Comparison of ENCODE assay signal across 8 cellular contexts in the genomic region with DNA sequence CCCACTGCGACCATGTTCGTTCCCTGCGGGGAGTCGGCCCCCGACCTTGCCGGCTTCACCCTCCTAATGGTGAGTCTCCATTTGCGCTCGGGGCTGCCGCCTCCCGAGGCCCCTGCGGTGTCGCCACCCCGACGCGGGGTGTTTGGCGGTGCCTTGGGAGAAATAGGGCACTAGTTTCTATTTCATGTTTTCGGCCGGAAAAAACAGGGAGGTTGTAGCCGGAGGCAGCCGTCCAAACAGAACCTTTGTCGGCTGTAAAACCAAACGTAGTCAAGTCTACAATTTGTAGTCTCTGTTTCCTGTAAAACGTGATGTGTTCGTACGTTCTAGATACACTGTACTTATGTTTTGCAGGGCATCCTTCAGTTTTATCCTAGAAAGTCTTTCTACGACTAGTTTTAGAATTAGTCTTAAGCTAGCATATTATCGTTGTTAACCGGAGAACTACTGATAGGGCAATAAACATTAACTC. TPM values are rescaled to one million over a fixed set of nuclear protein-coding genes. Genes with fewer than 3 reads are reported as not detected.
A peak's percentile ranks its signal among the peaks of the same experiment; 100 is the strongest.
DNase-seq lines count a peak whose midpoint lies in the region; ATAC-seq and TF ChIP-seq lines count a peak whose summit lies in the region.

No MANE protein-coding gene starts in this region.

- peak; percentile 37 for ATAC-seq in HG03025 (IDR thresholded peaks at IDR 0.05; ENCODE audit: low FRiP score, unreplicated experiment)
- peak; percentile 76 to 78 for ATAC-seq in lower lobe of right lung

- peak overlapping the region; percentile 96 for H3K27ac ChIP-seq in lower lobe of right lung
- peak overlapping the region; percentile 92 for H3K27ac ChIP-seq in vagina

- no peak for TF ChIP-seq POLR2A in vagina (IDR thresholded peaks at IDR 0.05)

- DNase-seq in GM06990 (ENCODE audit: extremely low read depth, insufficient read length) (no peak), astrocyte of the cerebellum (ENCODE audit: low read depth) (no peak), lower lobe of right lung (no peak), vagina (ENCODE audit: extremely low spot score in 2 of 2) (no peak), DMS79 (lab: John Stamatoyannopoulos, UW) (no peak), amygdala (lab: John Stamatoyannopoulos, UW) (no peak), NCI-H345 (lab: John Stamatoyannopoulos, UW) (no peak)

- in situ Hi-C loops in astrocyte of the cerebellum (cut with HindIII; ENCODE audit: low sequenced_read_pairs): no loop called here

- no peaks in the 10 kb centered on the region for H3K27me3 ChIP-seq in GM06990 (replicated peaks; ENCODE audit: control insufficient read depth, insufficient read depth, low read length)
- no peaks in the 10 kb centered on the region for H3K27me3 ChIP-seq in lower lobe of right lung (ENCODE audit: low read depth)
- no peaks in the 10 kb centered on the region for H3K27me3 ChIP-seq in vagina

- intact Hi-C loops in lower lobe of right lung (cut with DNase I) (no loop called here), vagina (cut with DNase I) (no loop called here)

- H3K9me3 ChIP-seq in lower lobe of right lung (no peaks in the 10 kb centered on the region), vagina (no peaks in the 10 kb centered on the region)

- H3K36me3 ChIP-seq in GM06990 (ENCODE audit: control insufficient read depth, insufficient read depth, low read length): peaks cover 1% of the 10 kb centered on the region; the same call in 1 of the 2 replicates
- peaks cover 36% of the 10 kb centered on the region for H3K36me3 ChIP-seq in lower lobe of right lung
- H3K36me3 ChIP-seq in vagina: peaks cover 0 to 14% of the 10 kb centered on the region in 2 donors

- H3K4me1 ChIP-seq in lower lobe of right lung (peaks cover 36% of the 10 kb centered on the region), vagina (peaks cover 34% of the 10 kb centered on the region)

- H3K4me3 ChIP-seq in GM06990 (replicated peaks; ENCODE audit: low read depth, low read length): peak overlapping the region; percentile 79
- peak overlapping the region; percentile 99 for H3K4me3 ChIP-seq in astrocyte of the cerebellum (ENCODE audit: low read depth, low read length)
- H3K4me3 ChIP-seq in lower lobe of right lung: peak overlapping the region; percentile 96
- peak overlapping the region; percentile 76 to 82 for H3K4me3 ChIP-seq in vagina

- TF ChIP-seq CTCF in GM06990 (IDR thresholded peaks at IDR 0.05; ENCODE audit: insufficient read depth, low read length, poor library complexity, severe bottlenecking): no peak
- TF ChIP-seq CTCF in astrocyte of the cerebellum (IDR thresholded peaks at IDR 0.05; ENCODE audit: low read depth, low read length, missing control alignments): no peak
- TF ChIP-seq CTCF in lower lobe of right lung (IDR thresholded peaks at IDR 0.05): no peak
- TF ChIP-seq CTCF in vagina (IDR thresholded peaks at IDR 0.05): no peak

RNA-seq across cellular contexts. Expression of a gene that starts 0.3 kb away (rescaled TPM):
- total RNA-seq in lower lobe of right lung (75.0 TPM), vagina (56.2 TPM)

RNA-seq across cellular contexts. Expression of a gene that starts 0.6 kb away (rescaled TPM):
- total RNA-seq in lower lobe of right lung (5.0 TPM), vagina (8.6 TPM)

RNA-seq across cellular contexts. Expression of a gene that starts 45.2 kb away (rescaled TPM):
- total RNA-seq in lower lobe of right lung: 42.1 TPM
- total RNA-seq in vagina: 15.7 TPM
